In the genomic region with DNA sequence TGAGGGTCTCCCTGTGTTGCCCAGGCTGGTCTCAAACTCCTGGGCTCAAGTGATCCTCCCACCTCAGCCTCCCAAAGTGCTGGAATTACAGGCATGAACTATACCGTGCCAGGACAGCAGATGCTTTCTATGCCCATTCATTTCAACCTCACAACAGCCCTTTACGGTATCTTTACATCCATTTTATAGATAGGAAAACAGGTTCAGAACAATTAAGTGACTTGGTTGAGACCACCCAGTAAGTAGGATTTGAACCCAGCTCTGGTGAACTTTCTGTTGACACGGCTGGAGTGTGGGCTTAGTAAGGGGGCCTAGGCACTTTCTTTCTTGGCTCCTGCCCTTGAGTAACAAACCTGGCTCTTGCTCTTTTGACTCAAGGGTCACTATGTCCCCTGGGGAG, we compare ENCODE assay signal across 1 cellular context.
TF ChIP-seq lines count a peak whose summit lies in the region.

No MANE protein-coding gene starts in this region.

TF ChIP-seq in HepG2, 621 proteins besides CTCF, POLR2A, EP300 and RAD21:
- TF ChIP-seq LCORL (IDR thresholded peaks at IDR 0.05) (no peak), LCORL (CRISPR knock-in tag; IDR thresholded peaks at IDR 0.05) (no peak), ZNF629 (CRISPR knock-in tag; conservative IDR thresholded peaks at IDR 0.05) (peak; percentile 61)
TF ChIP-seq in HepG2: peak in this region for 1.
